22 cellular contexts compared by ENCODE assay signal in genomic region chr10:86192147-86192546, GRCh38.
"Had no signal": no experiment of that assay in that cellular context is flagged by ENCODE, and none has a peak within 500 bp of the region (broad histone marks: within the 10 kb centered on the region; RNA-seq: fewer than 3 reads in every experiment).

No MANE protein-coding gene starts in this region.

- H3K9me3 ChIP-seq: colonic mucosa, esophagus muscularis mucosa, esophagus squamous epithelium, gastrocnemius medialis, gastroesophageal sphincter, heart right ventricle had no signal

- H3K36me3 ChIP-seq: colonic mucosa, esophagus muscularis mucosa, esophagus squamous epithelium, gastrocnemius medialis, gastroesophageal sphincter, heart right ventricle had no signal

- H3K4me1 ChIP-seq: colonic mucosa, esophagus muscularis mucosa, esophagus squamous epithelium, foreskin keratinocyte, gastrocnemius medialis, gastroesophageal sphincter, heart right ventricle had no signal

- H3K27me3 ChIP-seq: colonic mucosa, dorsolateral prefrontal cortex, esophagus muscularis mucosa, esophagus squamous epithelium, foreskin keratinocyte had no signal

- ATAC-seq: effector memory CD8-positive, alpha-beta T cell; esophagus mucosa; foreskin keratinocyte; gastrocnemius medialis; gastroesophageal sphincter; heart right ventricle had no signal

- H3K27ac ChIP-seq: colonic mucosa, coronary artery, dorsolateral prefrontal cortex, epithelial cell of prostate, esophagus muscularis mucosa, esophagus squamous epithelium, foreskin keratinocyte, gastrocnemius medialis, gastroesophageal sphincter, heart right ventricle had no signal

- DNase-seq: colonic mucosa; cortex of kidney; dermis blood vessel endothelial cell; effector CD4-positive, alpha-beta T cell; effector CD8-positive, alpha-beta T cell; effector memory CD4-positive, alpha-beta T cell; effector memory CD8-positive, alpha-beta T cell; endodermal cell; erythroblast; esophagus squamous epithelium; foreskin fibroblast; foreskin keratinocyte; foreskin melanocyte; gastrocnemius medialis; glutamatergic neuron; heart right ventricle had no signal

- H3K4me3 ChIP-seq: colonic mucosa, coronary artery, dorsolateral prefrontal cortex, esophagus muscularis mucosa, esophagus squamous epithelium, gastrocnemius medialis, gastroesophageal sphincter, heart right ventricle had no signal
